In the genomic region with DNA sequence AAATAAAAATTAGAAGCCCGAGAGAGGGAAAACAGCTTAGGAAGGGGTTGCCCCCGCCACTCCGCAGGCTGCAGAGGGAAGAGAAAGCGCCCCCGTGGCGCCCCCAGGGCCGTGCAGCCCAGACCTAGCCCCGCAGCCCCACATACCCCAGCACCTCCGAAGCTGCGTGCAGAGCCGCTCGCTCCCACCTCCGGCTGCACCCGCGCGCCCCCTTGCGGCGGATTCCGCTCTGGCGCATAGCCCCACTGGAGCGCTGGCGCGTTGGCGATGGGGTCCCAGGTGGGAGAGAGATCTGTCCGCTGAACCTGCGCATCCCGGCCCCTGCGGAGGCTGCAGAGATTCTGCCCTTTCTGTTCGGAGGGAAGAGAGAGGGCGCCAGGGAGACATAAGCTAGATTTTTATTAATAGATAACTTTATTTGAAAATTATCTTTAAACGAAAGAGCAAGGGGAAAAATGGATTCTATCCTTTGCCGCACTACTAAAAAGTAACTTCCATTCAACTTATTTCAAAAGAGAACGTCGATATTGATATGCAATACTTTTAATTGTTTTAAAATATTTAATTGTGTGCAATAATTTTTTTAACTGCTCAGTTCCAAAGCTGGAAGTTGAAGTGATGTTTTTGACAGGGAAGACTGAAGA, we compare ENCODE assay signal across 8 cellular contexts. TPM values are rescaled to one million over a fixed set of nuclear protein-coding genes. Genes with fewer than 3 reads are reported as not detected.
DNase-seq lines count a peak whose midpoint lies in the region; ATAC-seq, FAIRE-seq and TF ChIP-seq lines count a peak whose summit lies in the region.

No MANE protein-coding gene starts in this region.

- no peak for TF ChIP-seq POLR2A in A549 (IDR thresholded peaks at IDR 0.05; ENCODE audit: low read length)

- peak overlapping the region; percentile 49 for H2BK120ac ChIP-seq in mesenchymal stem cell (ENCODE audit: low read depth, low read length)

- H3K14ac ChIP-seq in mesenchymal stem cell (ENCODE audit: low read length in 2 of 2): no peak overlapping the region

- H2BK12ac ChIP-seq in mesenchymal stem cell (ENCODE audit: low read length in 2 of 2): no peak overlapping the region

- H3K9ac ChIP-seq in mesenchymal stem cell (ENCODE audit: low read length): peak overlapping the region; percentile 58

- DNase-seq in A549 (ENCODE audit: low read depth in 1 of 2, low spot score in 1 of 2): peak; percentile 59 to 85
- peak; percentile 84 for DNase-seq in GM18507 (ENCODE audit: extremely low spot score, insufficient read length, low read depth)
- DNase-seq in NCI-H2227 (lab: John Stamatoyannopoulos, UW; ENCODE audit: unreplicated experiment): peak; percentile 81
- peak; percentile 80 for DNase-seq in activated CD4-positive, alpha-beta T cell treated with anti-CD3 and anti-CD28 coated beads, Interleukin-2, amount 50 U/mL, for 4 hours
- DNase-seq in dermis blood vessel endothelial cell: peak; percentile 77
- peak; percentile 55 for DNase-seq in mesenchymal stem cell
- peak; percentile 54 to 60 for DNase-seq in stimulated activated CD8-positive, alpha-beta memory T cell treated with anti-CD3 and anti-CD28 coated beads, Interleukin-15, amount 100 ng/mL, for 4 hours (ENCODE audit: low read depth in 2 of 2)

- H2AFZ ChIP-seq in mesenchymal stem cell (ENCODE audit: low read depth, low read length): peak overlapping the region; percentile 69

- H3K4me2 ChIP-seq in A549 (peak overlapping the region; percentile 97), mesenchymal stem cell (ENCODE audit: low read length, poor library complexity, severe bottlenecking) (peak overlapping the region; percentile 100)

- POLR2A ChIA-PET in A549 (lab: Yijun Ruan, JAX): no interaction called here

- H3K27ac ChIP-seq in A549 (peak overlapping the region in 1 of 2 experiments; percentile 62; a peak in 3 of 6 replicates), mesenchymal stem cell (ENCODE audit: low read length, poor library complexity, severe bottlenecking) (no peak overlapping the region)

- CTCF ChIA-PET in A549 (lab: Yijun Ruan, JAX): interaction anchor here (0.6 to 2.1 kb wide), 13 partner anchors 10 to 1220 kb away, joined by 3 to 26 read pairs (median 4); no protein-coding TSS in a partner anchor

- no peak overlapping the region for H2BK5ac ChIP-seq in mesenchymal stem cell (ENCODE audit: low read depth, low read length, poor library complexity, severe bottlenecking)

- H3K4ac ChIP-seq in mesenchymal stem cell (ENCODE audit: low read depth in 1 of 2, low read length in 2 of 2): no peak overlapping the region

- H3K4me3 ChIP-seq in A549: peak overlapping the region; percentile 47
- peak overlapping the region; percentile 42 to 69 for H3K4me3 ChIP-seq in mesenchymal stem cell (ENCODE audit: insufficient read depth in 1 of 2, low read depth in 1 of 2, low read length in 2 of 2)

- WGBS in A549 (ENCODE audit: missing lambda C conversion rate): under 1% methylated on average over 30 of the region's 34 CpGs
- 0% methylated on average over 15 of the region's 34 CpGs for WGBS in mesenchymal stem cell

- no peak overlapping the region for H3K23ac ChIP-seq in mesenchymal stem cell (ENCODE audit: low read length in 2 of 2)

- ATAC-seq in A549 (peak; percentile 99 to 100), HG02970 (IDR thresholded peaks at IDR 0.05; ENCODE audit: low FRiP score, unreplicated experiment) (peak; percentile 99)

- peaks cover 13 to 38% of the 10 kb centered on the region in 2 experiments for H3K27me3 ChIP-seq in mesenchymal stem cell (ENCODE audit: control insufficient read depth in 1 of 2, insufficient read depth in 1 of 2, low read length in 2 of 2)

- FAIRE-seq in A549 (lab: Jason Lieb, UNC) (no peak), GM18507 (lab: Jason Lieb, UNC) (peak; percentile 65)

- H3K4me1 ChIP-seq in A549: no peaks in the 10 kb centered on the region
- peaks cover 5% of the 10 kb centered on the region for H3K4me1 ChIP-seq in mesenchymal stem cell (ENCODE audit: control insufficient read depth, insufficient read depth, low read depth, low read length)

- no peaks in the 10 kb centered on the region for H3K9me3 ChIP-seq in A549
- no peaks in the 10 kb centered on the region for H3K9me3 ChIP-seq in mesenchymal stem cell (ENCODE audit: control insufficient read depth, low read length)

- no peak for TF ChIP-seq EP300 in A549 (IDR thresholded peaks at IDR 0.05)

- H3K18ac ChIP-seq in mesenchymal stem cell (ENCODE audit: low read depth in 1 of 2, low read length in 2 of 2): peak overlapping the region in 1 of 2 experiments; percentile 8

- no peak overlapping the region for H4K91ac ChIP-seq in mesenchymal stem cell (ENCODE audit: low read length)

- no peaks in the 10 kb centered on the region for H3K36me3 ChIP-seq in mesenchymal stem cell (ENCODE audit: control insufficient read depth in 1 of 2, insufficient read depth in 2 of 2, low read depth in 1 of 2, low read length in 2 of 2)

- no peaks in the 10 kb centered on the region for H3K79me1 ChIP-seq in mesenchymal stem cell (replicated peaks; ENCODE audit: low read length, poor library complexity, severe bottlenecking)

- no peak overlapping the region for H2BK15ac ChIP-seq in mesenchymal stem cell (ENCODE audit: low read depth, poor library complexity, severe bottlenecking)

- no peak overlapping the region for H2AK5ac ChIP-seq in mesenchymal stem cell (ENCODE audit: low read length, severe bottlenecking)

- peak; percentile 73 for TF ChIP-seq CTCF in A549 (IDR thresholded peaks at IDR 0.05)

- H4K8ac ChIP-seq in mesenchymal stem cell (ENCODE audit: low read length): peak overlapping the region; percentile 41

- TF ChIP-seq RAD21 in A549 (conservative IDR thresholded peaks at IDR 0.05 in 1 of 2, IDR thresholded peaks at IDR 0.05 in 1 of 2): peak; percentile 55 to 65

TF ChIP-seq in A549, 52 proteins besides CTCF, POLR2A, EP300 and RAD21:
- no peak for TF ChIP-seq CEBPB (IDR thresholded peaks at IDR 0.05)
- TF ChIP-seq MAX (IDR thresholded peaks at IDR 0.05): 0 out of 2 replicates have a peak, but pooled peaks have one; percentile 18
- peak; percentile 72 for TF ChIP-seq SMC3 (IDR thresholded peaks at IDR 0.05)

RNA-seq across cellular contexts. Expression of gene CLN5, which starts 11.7 kb away (rescaled TPM):
- polyA plus RNA-seq in A549 (2011; rRNA removed) (20.0 and 21.1 TPM in 2 replicates), A549 (2017; fragmentation: RNase III; extraction: RNeasy Plus Mini Kit Qiagen cat#74134 plus additional on column Dnase treatment) (11.7 to 12.6 TPM (median 12.1 TPM) in 3 replicates)
- polyA plus RNA-seq in A549 (2012; cell fraction: cytosol; rRNA removed): 3.9 and 4.9 TPM in 2 replicates
- polyA plus RNA-seq in A549 (2012; cell fraction: nucleus; rRNA removed): 9.7 and 10.3 TPM in 2 replicates
- polyA minus RNA-seq in A549 (2011; rRNA and poly(A)+ RNA removed): 6.9 and 7.1 TPM in 2 replicates
- 26.8 and 32.7 TPM in 2 replicates for total RNA-seq in dermis blood vessel endothelial cell
- 28.2 TPM for polyA plus RNA-seq in mesenchymal stem cell (2013, experiment 1 of 2)
- polyA plus RNA-seq in mesenchymal stem cell (2013, experiment 2 of 2): 30.8 TPM

RNA-seq across cellular contexts. Expression of gene ACOD1, which starts 31.9 kb away (rescaled TPM):
- polyA plus RNA-seq in A549 (2011; rRNA removed): not detected in 2 replicates
- not detected in 2 replicates for polyA plus RNA-seq in A549 (2012; cell fraction: cytosol; rRNA removed)
- polyA plus RNA-seq in A549 (2012; cell fraction: nucleus; rRNA removed): not detected in 2 replicates
- not detected in 3 replicates for polyA plus RNA-seq in A549 (2017; fragmentation: RNase III; extraction: RNeasy Plus Mini Kit Qiagen cat#74134 plus additional on column Dnase treatment)
- not detected in 2 replicates for polyA minus RNA-seq in A549 (2011; rRNA and poly(A)+ RNA removed)
- total RNA-seq in dermis blood vessel endothelial cell: not detected in 2 replicates
- polyA plus RNA-seq in mesenchymal stem cell (2013, experiment 1 of 2): not detected
- polyA plus RNA-seq in mesenchymal stem cell (2013, experiment 2 of 2): not detected

RNA-seq across cellular contexts. Expression of gene FBXL3, which starts 46.8 kb away (rescaled TPM):
- polyA plus RNA-seq in A549 (2011; rRNA removed): 24.0 and 24.3 TPM in 2 replicates
- 6.5 and 8.7 TPM in 2 replicates for polyA plus RNA-seq in A549 (2012; cell fraction: cytosol; rRNA removed)
- 5.0 and 5.6 TPM in 2 replicates for polyA plus RNA-seq in A549 (2012; cell fraction: nucleus; rRNA removed)
- polyA plus RNA-seq in A549 (2017; fragmentation: RNase III; extraction: RNeasy Plus Mini Kit Qiagen cat#74134 plus additional on column Dnase treatment): 16.8 to 20.3 TPM (median 17.8 TPM) in 3 replicates
- 13.3 and 13.8 TPM in 2 replicates for polyA minus RNA-seq in A549 (2011; rRNA and poly(A)+ RNA removed)
- total RNA-seq in dermis blood vessel endothelial cell: 76.4 and 77.1 TPM in 2 replicates
- polyA plus RNA-seq in mesenchymal stem cell (2013, experiment 1 of 2): 20.0 TPM
- polyA plus RNA-seq in mesenchymal stem cell (2013, experiment 2 of 2): 22.4 TPM
